Comparison of ENCODE assay signal across 16 cellular contexts in genomic region chr12:123705935-123706334, GRCh38. TPM values are rescaled to one million over a fixed set of nuclear protein-coding genes. Genes with fewer than 3 reads are reported as not detected.
DNase-seq lines count a peak whose midpoint lies in the region; ATAC-seq and TF ChIP-seq lines count a peak whose summit lies in the region.
"Had no signal": no experiment of that assay in that cellular context is flagged by ENCODE, and none has a peak within 500 bp of the region (broad histone marks: within the 10 kb centered on the region; RNA-seq: fewer than 3 reads in every experiment).

No MANE protein-coding gene starts in this region.

- no peak overlapping the region for H3K4me3 ChIP-seq in RWPE2 (ENCODE audit: severe bottlenecking)
- no peak overlapping the region for H3K4me3 ChIP-seq in mesendoderm (ENCODE audit: low read length)
- no peak overlapping the region for H3K4me3 ChIP-seq in lower leg skin (ENCODE audit: low read depth, poor library complexity, severe bottlenecking)
- H3K4me3 ChIP-seq: thoracic aorta had no signal

- ATAC-seq in activated CD8-positive, alpha-beta T cell treated with anti-CD3 and anti-CD28 coated beads for 36 hours: peak; percentile 53
- no peak for ATAC-seq in activated CD8-positive, alpha-beta T cell treated with anti-CD3 and anti-CD28 coated beads, Interleukin-2, amount 10 ng/mL, durations not matched to agents 7 days and 5 days
- no peak for ATAC-seq in RWPE2 (ENCODE audit: low read depth)
- ATAC-seq: natural killer cell had no signal

- WGBS in mesendoderm (ENCODE audit: extremely low coverage, insufficient coverage, low lambda C conversion rate): no CpG with 5 or more reads among the region's 3 CpGs
- WGBS in lower leg skin, 2 donors: 85 to 93% methylated on average over 3 of the region's 3 CpGs

- H3K4me1 ChIP-seq in RWPE2 (ENCODE audit: insufficient read depth, poor library complexity, severe bottlenecking): no peaks in the 10 kb centered on the region
- no peaks in the 10 kb centered on the region for H3K4me1 ChIP-seq in mesendoderm (ENCODE audit: control insufficient read depth, low read depth, low read length)

- no peak overlapping the region for H3K23ac ChIP-seq in mesendoderm (ENCODE audit: low read length)

- H3K4me3 Mint-ChIP-seq in activated CD8-positive, alpha-beta T cell treated with anti-CD3 and anti-CD28 coated beads for 36 hours: no peak overlapping the region
- no peak overlapping the region for H3K4me3 Mint-ChIP-seq in activated CD8-positive, alpha-beta T cell treated with anti-CD3 and anti-CD28 coated beads, Interleukin-2, amount 10 ng/mL, durations not matched to agents 7 days and 5 days
- H3K4me3 Mint-ChIP-seq: activated naive CD4-positive, alpha-beta T cell treated with anti-CD3 and anti-CD28 coated beads for 36 hours; natural killer cell had no signal

- H3K9me3 ChIP-seq in RWPE2 (ENCODE audit: severe bottlenecking): no peaks in the 10 kb centered on the region
- H3K9me3 ChIP-seq: thoracic aorta had no signal

- H3K4me2 ChIP-seq in mesendoderm (ENCODE audit: low read length): no peak overlapping the region

- intact Hi-C loops in activated CD8-positive, alpha-beta T cell treated with anti-CD3 and anti-CD28 coated beads for 36 hours (cut with micrococcal nuclease): no loop called here
- intact Hi-C loops in lower leg skin (cut with DNase I; ENCODE audit: low total_unique reads): no loop called here

- H4K5ac ChIP-seq in mesendoderm (ENCODE audit: low read length): no peak overlapping the region

- no peaks in the 10 kb centered on the region for H3K27me3 Mint-ChIP-seq in activated CD8-positive, alpha-beta T cell treated with anti-CD3 and anti-CD28 coated beads for 36 hours
- H3K27me3 Mint-ChIP-seq in activated CD8-positive, alpha-beta T cell treated with anti-CD3 and anti-CD28 coated beads, Interleukin-2, amount 10 ng/mL, durations not matched to agents 7 days and 5 days (ENCODE audit: low read depth): no peaks in the 10 kb centered on the region
- H3K27me3 Mint-ChIP-seq: progenitor cell of endocrine pancreas had no signal

- H2AK5ac ChIP-seq in mesendoderm (ENCODE audit: low read length): no peak overlapping the region

- H2BK120ac ChIP-seq in mesendoderm (ENCODE audit: low read depth, low read length): no peak overlapping the region

- H3K79me2 ChIP-seq in mesendoderm (ENCODE audit: control insufficient read depth, insufficient read depth, low read length): no peaks in the 10 kb centered on the region

- H3K56ac ChIP-seq in mesendoderm (ENCODE audit: low read length): no peak overlapping the region

- no peak for TF ChIP-seq CTCF in activated CD8-positive, alpha-beta T cell treated with anti-CD3 and anti-CD28 coated beads for 36 hours (IDR thresholded peaks at IDR 0.05)
- TF ChIP-seq CTCF in RWPE2 (IDR thresholded peaks at IDR 0.05; ENCODE audit: poor library complexity, severe bottlenecking) (no peak), lower leg skin (IDR thresholded peaks at IDR 0.05) (no peak)

- POLR2A ChIA-PET in activated CD8-positive, alpha-beta T cell treated with anti-CD3 and anti-CD28 coated beads for 36 hours (lab: Charles Lee): interaction anchor here (1.1 kb wide), 1 partner anchor 342 kb away, joined by 3 read pairs; no protein-coding TSS in a partner anchor
- POLR2A ChIA-PET in activated CD8-positive, alpha-beta T cell treated with anti-CD3 and anti-CD28 coated beads, Interleukin-2, amount 10 ng/mL, durations not matched to agents 7 days and 5 days (lab: Charles Lee): interaction anchor here (0.7 kb wide), 1 partner anchor 53 kb away, joined by 3 read pairs; no protein-coding TSS in a partner anchor

- TF ChIP-seq POLR2A in lower leg skin (IDR thresholded peaks at IDR 0.05): no peak

- no peak overlapping the region for H3K9ac ChIP-seq in mesendoderm (ENCODE audit: low read length)

- H3K27me3 ChIP-seq in RWPE2 (ENCODE audit: insufficient read depth, poor library complexity, severe bottlenecking) (no peaks in the 10 kb centered on the region), mesendoderm (ENCODE audit: insufficient read depth, low read length, poor library complexity) (no peaks in the 10 kb centered on the region)
- H3K27me3 ChIP-seq: brain microvascular endothelial cell had no signal

- no peak overlapping the region for H3K18ac ChIP-seq in mesendoderm (ENCODE audit: low read length)

- peaks cover 3% of the 10 kb centered on the region for H3K36me3 Mint-ChIP-seq in activated CD8-positive, alpha-beta T cell treated with anti-CD3 and anti-CD28 coated beads for 36 hours (ENCODE audit: low read depth)
- H3K36me3 Mint-ChIP-seq in activated CD8-positive, alpha-beta T cell treated with anti-CD3 and anti-CD28 coated beads, Interleukin-2, amount 10 ng/mL, durations not matched to agents 7 days and 5 days (ENCODE audit: low read depth): peaks cover 1% of the 10 kb centered on the region
- H3K36me3 Mint-ChIP-seq: natural killer cell had no signal

- H3K4me1 Mint-ChIP-seq in activated CD8-positive, alpha-beta T cell treated with anti-CD3 and anti-CD28 coated beads for 36 hours (ENCODE audit: low read depth): peaks cover under 1% of the 10 kb centered on the region
- peaks cover 4% of the 10 kb centered on the region for H3K4me1 Mint-ChIP-seq in activated CD8-positive, alpha-beta T cell treated with anti-CD3 and anti-CD28 coated beads, Interleukin-2, amount 10 ng/mL, durations not matched to agents 7 days and 5 days (ENCODE audit: low read depth)

- H3K9me3 Mint-ChIP-seq in activated CD8-positive, alpha-beta T cell treated with anti-CD3 and anti-CD28 coated beads for 36 hours: no peaks in the 10 kb centered on the region
- H3K9me3 Mint-ChIP-seq in activated CD8-positive, alpha-beta T cell treated with anti-CD3 and anti-CD28 coated beads, Interleukin-2, amount 10 ng/mL, durations not matched to agents 7 days and 5 days (ENCODE audit: insufficient read depth): no peaks in the 10 kb centered on the region
- H3K9me3 Mint-ChIP-seq: activated naive CD4-positive, alpha-beta T cell treated with anti-CD3 and anti-CD28 coated beads for 36 hours; natural killer cell had no signal

- H3K27ac ChIP-seq in RWPE2 (ENCODE audit: poor library complexity, severe bottlenecking) (no peak overlapping the region), mesendoderm (ENCODE audit: low read depth, low read length) (no peak overlapping the region)
- H3K27ac ChIP-seq: brain microvascular endothelial cell, thoracic aorta, VCaP had no signal

- H3K27ac Mint-ChIP-seq in activated CD8-positive, alpha-beta T cell treated with anti-CD3 and anti-CD28 coated beads for 36 hours: no peak overlapping the region
- no peak overlapping the region for H3K27ac Mint-ChIP-seq in activated CD8-positive, alpha-beta T cell treated with anti-CD3 and anti-CD28 coated beads, Interleukin-2, amount 10 ng/mL, durations not matched to agents 7 days and 5 days
- H3K27ac Mint-ChIP-seq: activated naive CD4-positive, alpha-beta T cell treated with anti-CD3 and anti-CD28 coated beads for 36 hours; natural killer cell had no signal

- no peak overlapping the region for H3K4ac ChIP-seq in mesendoderm (ENCODE audit: low read depth, low read length)

- DNase-seq in activated CD8-positive, alpha-beta T cell treated with anti-CD3 and anti-CD28 coated beads for 36 hours: peak; percentile 27
- no peak for DNase-seq in activated CD8-positive, alpha-beta T cell treated with anti-CD3 and anti-CD28 coated beads, Interleukin-2, amount 10 ng/mL, durations not matched to agents 7 days and 5 days
- DNase-seq in LHCN-M2 (ENCODE audit: low read depth) (peak; percentile 18), RWPE2 (ENCODE audit: low spot score) (peak; percentile 3), mesendoderm (peak; percentile 34), NCI-H510A (lab: John Stamatoyannopoulos, UW) (no peak), lower leg skin (ENCODE audit: low spot score in 2 of 2) (no peak)
- no peak for DNase-seq in NK-92 treated with Interleukin-12 subunit alpha and Interleukin-12 subunit beta, amount 100 ng/mL, for 24 hours (lab: John Stamatoyannopoulos, UW)
- DNase-seq: activated naive CD4-positive, alpha-beta T cell treated with anti-CD3 and anti-CD28 coated beads for 36 hours; brain microvascular endothelial cell; EL; natural killer cell; NCI-H1694 had no signal

- peaks cover 10% of the 10 kb centered on the region for H3K36me3 ChIP-seq in RWPE2 (ENCODE audit: low read depth)
- no peaks in the 10 kb centered on the region for H3K36me3 ChIP-seq in mesendoderm (ENCODE audit: control insufficient read depth, insufficient read depth, low read length)
- H3K36me3 ChIP-seq: brain microvascular endothelial cell had no signal

- H4K8ac ChIP-seq in mesendoderm (ENCODE audit: low read depth, low read length): no peak overlapping the region

- CTCF ChIA-PET in activated CD8-positive, alpha-beta T cell treated with anti-CD3 and anti-CD28 coated beads for 36 hours (lab: Charles Lee): no interaction called here
- CTCF ChIA-PET in activated CD8-positive, alpha-beta T cell treated with anti-CD3 and anti-CD28 coated beads, Interleukin-2, amount 10 ng/mL, durations not matched to agents 7 days and 5 days (lab: Charles Lee): no interaction called here

- H2BK15ac ChIP-seq in mesendoderm (replicated peaks; ENCODE audit: low read depth): no peak overlapping the region

- H2BK5ac ChIP-seq in mesendoderm (ENCODE audit: low read length): no peak overlapping the region

- H3K79me1 ChIP-seq in mesendoderm (ENCODE audit: low read length): no peaks in the 10 kb centered on the region

RNA-seq across cellular contexts. Expression of gene ATP6V0A2, which starts 6.2 kb away (rescaled TPM):
- 10 to 100 TPM; 54.6 to 60.3 TPM for total RNA-seq in activated CD8-positive, alpha-beta T cell treated with anti-CD3 and anti-CD28 coated beads for 36 hours
- total RNA-seq in activated CD8-positive, alpha-beta T cell treated with anti-CD3 and anti-CD28 coated beads, Interleukin-2, amount 10 ng/mL, durations not matched to agents 7 days and 5 days: 10 to 100 TPM; 44.7 to 51.3 TPM
- total RNA-seq in LHCN-M2 (2014; rRNA removed) (28.6 and 30.1 TPM in 2 replicates), lower leg skin (10 to 100 TPM; 30.1 to 59.4 (median 33.0) TPM)
- polyA plus RNA-seq in LHCN-M2 (2012): 9.7 TPM
- 21.8 TPM for polyA plus RNA-seq in mesendoderm (2013, experiment 1 of 2)
- 24.5 TPM for polyA plus RNA-seq in mesendoderm (2013, experiment 2 of 2)

RNA-seq across cellular contexts. Expression of gene TCTN2, which starts 35.0 kb away (rescaled TPM):
- total RNA-seq in activated CD8-positive, alpha-beta T cell treated with anti-CD3 and anti-CD28 coated beads for 36 hours: 1 to 10 TPM; 2.0 to 2.3 TPM
- 1 to 10 TPM; 2.9 to 3.4 TPM for total RNA-seq in activated CD8-positive, alpha-beta T cell treated with anti-CD3 and anti-CD28 coated beads, Interleukin-2, amount 10 ng/mL, durations not matched to agents 7 days and 5 days
- total RNA-seq in LHCN-M2 (2014; rRNA removed) (11.2 and 13.5 TPM in 2 replicates), lower leg skin (10 to 100 TPM in 3 of 4 donors, 1 to 10 TPM in 1; 9.2 to 14.6 (median 10.7) TPM)
- polyA plus RNA-seq in LHCN-M2 (2012): 6.2 TPM
- 5.3 TPM for polyA plus RNA-seq in mesendoderm (2013, experiment 1 of 2)
- 5.1 TPM for polyA plus RNA-seq in mesendoderm (2013, experiment 2 of 2)

RNA-seq across cellular contexts. Expression of gene DNAH10, which starts 56.2 kb away (rescaled TPM):
- total RNA-seq in activated CD8-positive, alpha-beta T cell treated with anti-CD3 and anti-CD28 coated beads for 36 hours: under 1 TPM; 0.38 to 0.43 TPM
- under 1 TPM; 0.18 TPM for total RNA-seq in activated CD8-positive, alpha-beta T cell treated with anti-CD3 and anti-CD28 coated beads, Interleukin-2, amount 10 ng/mL, durations not matched to agents 7 days and 5 days
- total RNA-seq in LHCN-M2 (2014; rRNA removed): under 0.01 TPM in 1 of 2 replicates, not detected in the other
- polyA plus RNA-seq in LHCN-M2 (2012): 0.09 TPM
- 0.25 TPM for polyA plus RNA-seq in mesendoderm (2013, experiment 1 of 2)
- polyA plus RNA-seq in mesendoderm (2013, experiment 2 of 2): 0.21 TPM
- total RNA-seq in lower leg skin: under 1 TPM in 3 of 4 donors, not detected in 1; 0.02 to 0.27 (median 0.06) TPM

Comparison
In these comparisons a context has a peak if more than half of its experiments do, and no peak if none do; other contexts are left out.
1. DNase-seq: peak in activated CD8-positive, alpha-beta T cell treated with anti-CD3 and anti-CD28 coated beads for 36 hours (single experiment), LHCN-M2 (single experiment), RWPE2 (single experiment) and mesendoderm (single experiment); none in activated CD8-positive, alpha-beta T cell treated with anti-CD3 and anti-CD28 coated beads, Interleukin-2, amount 10 ng/mL, durations not matched to agents 7 days and 5 days (single experiment), NCI-H510A (single experiment), lower leg skin (0 of 2) and NK-92 treated with Interleukin-12 subunit alpha and Interleukin-12 subunit beta, amount 100 ng/mL, for 24 hours (single experiment).